16 cellular contexts compared by ENCODE assay signal in the genomic region with DNA sequence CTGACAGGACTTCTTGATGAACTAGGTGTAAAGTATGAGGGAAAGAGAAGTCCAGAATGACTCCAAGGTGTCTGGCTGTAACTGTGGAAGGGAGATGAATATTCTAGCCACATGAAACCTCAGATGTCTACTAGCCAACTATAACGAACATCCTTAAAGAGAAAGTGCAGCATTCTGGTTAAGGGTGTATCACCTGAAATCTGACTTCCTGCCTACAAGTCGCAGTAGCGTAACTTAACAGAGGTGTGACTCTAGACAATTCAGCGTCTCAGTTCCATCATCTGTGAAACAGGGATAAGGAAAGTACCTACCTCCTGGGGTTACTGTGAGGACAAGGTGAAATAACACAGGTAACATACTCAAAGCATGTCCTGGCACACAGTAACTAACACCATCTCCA.
"Had no signal": no experiment of that assay in that cellular context is flagged by ENCODE, and none has a peak within 500 bp of the region (broad histone marks: within the 10 kb centered on the region; RNA-seq: fewer than 3 reads in every experiment).

No MANE protein-coding gene starts in this region.

- H3K4me1 Mint-ChIP-seq: activated B cell treated with CpG ODN at 0.5 μM for 24 hours had no signal

- H3K27me3 Mint-ChIP-seq: activated B cell treated with CpG ODN at 0.5 μM for 24 hours; activated naive CD4-positive, alpha-beta T cell treated with anti-CD3 and anti-CD28 coated beads, Interleukin-2, amount 10 ng/mL, durations not matched to agents 7 days and 5 days; stimulated activated naive CD8-positive, alpha-beta T cell treated with anti-CD3 and anti-CD28 coated beads, Interleukin-15, Interleukin-2, amounts not matched to agents 100 ng/mL and 50 ng/mL, for 24 hours had no signal

- H3K9me3 ChIP-seq: right lobe of liver, upper lobe of left lung had no signal

- DNase-seq: activated B cell treated with CpG ODN at 0.5 μM for 24 hours; activated CD8-positive, alpha-beta memory T cell treated with anti-CD3 and anti-CD28 coated beads, Interleukin-2, amount 50 U/mL, for 4 hours; activated naive CD4-positive, alpha-beta T cell treated with anti-CD3 and anti-CD28 coated beads, Interleukin-2, amount 10 ng/mL, durations not matched to agents 7 days and 5 days; anterior cingulate cortex; dermis blood vessel endothelial cell; foreskin melanocyte; kidney glomerular epithelial cell; left ventricle myocardium superior; mesendoderm; right lobe of liver; stimulated activated CD4-positive, alpha-beta T cell treated with anti-CD3 and anti-CD28 coated beads, Interleukin-4, amount 100 ng/mL, for 4 hours; stimulated activated CD8-positive, alpha-beta memory T cell treated with anti-CD3 and anti-CD28 coated beads, Interleukin-4, amount 100 ng/mL, for 48 hours; upper lobe of left lung had no signal

- H3K27me3 ChIP-seq: right lobe of liver, upper lobe of left lung had no signal

- H3K4me3 ChIP-seq: right lobe of liver, smooth muscle cell, upper lobe of left lung had no signal

- H3K4me1 ChIP-seq: right lobe of liver, upper lobe of left lung had no signal

- H3K27ac ChIP-seq: epithelial cell of prostate, right lobe of liver, upper lobe of left lung had no signal

- H3K4me3 Mint-ChIP-seq: activated B cell treated with CpG ODN at 0.5 μM for 24 hours; activated naive CD4-positive, alpha-beta T cell treated with anti-CD3 and anti-CD28 coated beads, Interleukin-2, amount 10 ng/mL, durations not matched to agents 7 days and 5 days; stimulated activated naive CD8-positive, alpha-beta T cell treated with anti-CD3 and anti-CD28 coated beads, Interleukin-15, Interleukin-2, amounts not matched to agents 100 ng/mL and 50 ng/mL, for 24 hours had no signal

- H3K9me3 Mint-ChIP-seq: activated B cell treated with CpG ODN at 0.5 μM for 24 hours; activated naive CD4-positive, alpha-beta T cell treated with anti-CD3 and anti-CD28 coated beads, Interleukin-2, amount 10 ng/mL, durations not matched to agents 7 days and 5 days; stimulated activated naive CD8-positive, alpha-beta T cell treated with anti-CD3 and anti-CD28 coated beads, Interleukin-15, Interleukin-2, amounts not matched to agents 100 ng/mL and 50 ng/mL, for 24 hours had no signal

- ATAC-seq: left ventricle myocardium superior, right lobe of liver had no signal

- H3K27ac Mint-ChIP-seq: activated naive CD4-positive, alpha-beta T cell treated with anti-CD3 and anti-CD28 coated beads, Interleukin-2, amount 10 ng/mL, durations not matched to agents 7 days and 5 days had no signal
